In genomic region chr4:83356899-83357661, GRCh38 we compare ENCODE assay signal across 8 cellular contexts. TPM values are rescaled to one million over a fixed set of nuclear protein-coding genes. Genes with fewer than 3 reads are reported as not detected.
DNase-seq lines count a peak whose midpoint lies in the region; ATAC-seq, FAIRE-seq and TF ChIP-seq lines count a peak whose summit lies in the region.

No MANE protein-coding gene starts in this region.

- H3K4me3 ChIP-seq in GM12878 = no peak overlapping the region
- H3K4me3 ChIP-seq in transverse colon = no peak overlapping the region

- H3K27me3 Mint-ChIP-seq in activated naive CD4-positive, alpha-beta T cell treated with anti-CD3 and anti-CD28 coated beads for 36 hours (ENCODE audit: low read depth) = no peaks in the 10 kb centered on the region
- no peaks in the 10 kb centered on the region for H3K27me3 Mint-ChIP-seq in activated naive CD4-positive, alpha-beta T cell treated with anti-CD3 and anti-CD28 coated beads, Interleukin-2, amount 10 ng/mL, durations not matched to agents 7 days and 5 days

- TF ChIP-seq POLR2A in GM12878 (IDR thresholded peaks at IDR 0.05; ENCODE audit: low read depth, low read length) = no peak
- no peak for TF ChIP-seq POLR2A in transverse colon (IDR thresholded peaks at IDR 0.05)
- TF ChIP-seq POLR2A in erythroblast (IDR thresholded peaks at IDR 0.05; ENCODE audit: low read length) = no peak

- H3K4me3 Mint-ChIP-seq in activated naive CD4-positive, alpha-beta T cell treated with anti-CD3 and anti-CD28 coated beads for 36 hours = no peak overlapping the region
- H3K4me3 Mint-ChIP-seq in activated naive CD4-positive, alpha-beta T cell treated with anti-CD3 and anti-CD28 coated beads, Interleukin-2, amount 10 ng/mL, durations not matched to agents 7 days and 5 days = no peak overlapping the region

- intact Hi-C loops in activated naive CD4-positive, alpha-beta T cell treated with anti-CD3 and anti-CD28 coated beads for 36 hours (cut with micrococcal nuclease) = loop anchor here (1.0 to 10.0 kb wide), 12 partner anchors 8 to 1862 kb away; partner anchors contain the start of genes CDS1, COQ2, GPAT3 and HELQ
- intact Hi-C loops in GM12878 (cut with micrococcal nuclease; ENCODE audit: unreplicated experiment) = no loop called here
- intact Hi-C loops in transverse colon (cut with DNase I; ENCODE audit: low total_unique reads) = no loop called here

- in situ Hi-C loops in GM12878 (cut with MboI) (no loop called here), transverse colon (cut with MboI; ENCODE audit: low pct_ligation_motif_present in 1 of 4, low pct_unique_long_range_greater_than_20kb in 1 of 4, low sequenced_read_pairs in 3 of 4) (no loop called here)

- POLR2A ChIA-PET in GM12878 (lab: Charles Lee) = no interaction called here

- no TSS peak for BruUV-seq in GM12878 (replicated peaks; lab: Mats Ljungman, UMichigan)

- no peaks in the 10 kb centered on the region for H3K9me3 ChIP-seq in GM12878 (replicated peaks; ENCODE audit: control insufficient read depth, insufficient read depth, low read length)
- H3K9me3 ChIP-seq in transverse colon = peaks cover 0 to 3% of the 10 kb centered on the region in 2 donors

- H3K79me2 ChIP-seq in GM12878 (ENCODE audit: control insufficient read depth, insufficient read depth, low read length) = no peaks in the 10 kb centered on the region

- H3K27me3 ChIP-seq in GM12878 (replicated peaks in 1 of 2; ENCODE audit: control insufficient read depth in 2 of 2, insufficient read depth in 2 of 2, low read length in 1 of 2) (no peaks in the 10 kb centered on the region), transverse colon (no peaks in the 10 kb centered on the region)

- H3K4me1 ChIP-seq in GM12878 (ENCODE audit: control insufficient read depth, insufficient read depth, low read length) (no peaks in the 10 kb centered on the region), transverse colon (peaks cover 0 to 7% (median 0%) of the 10 kb centered on the region in 4 donors)

- no peak for TF ChIP-seq CTCF in GM12878 (IDR thresholded peaks at IDR 0.05 in 2 of 3, conservative IDR thresholded peaks at IDR 0.05 in 1 of 3; ENCODE audit: control insufficient read depth in 2 of 3, extremely low read depth in 1 of 3, insufficient read depth in 1 of 3, low read depth in 3 of 3, low read length in 3 of 3)
- TF ChIP-seq CTCF in transverse colon (IDR thresholded peaks at IDR 0.05) = no peak

- H3K36me3 Mint-ChIP-seq in activated naive CD4-positive, alpha-beta T cell treated with anti-CD3 and anti-CD28 coated beads for 36 hours (ENCODE audit: low read depth) = no peaks in the 10 kb centered on the region
- no peaks in the 10 kb centered on the region for H3K36me3 Mint-ChIP-seq in activated naive CD4-positive, alpha-beta T cell treated with anti-CD3 and anti-CD28 coated beads, Interleukin-2, amount 10 ng/mL, durations not matched to agents 7 days and 5 days

- H3K9ac ChIP-seq in GM12878 (ENCODE audit: control insufficient read depth, insufficient read depth, low read length) = no peak overlapping the region

- RAD21 ChIA-PET in GM12878 (lab: Charles Lee; ENCODE audit: unreplicated experiment) = interaction anchor here (0.7 kb wide), 1 partner anchor 458 kb away, joined by 3 read pairs; no protein-coding TSS in a partner anchor

- FAIRE-seq in GM12878 (lab: Jason Lieb, UNC) = peak; percentile 87

- no peaks in the 10 kb centered on the region for H3K36me3 ChIP-seq in GM12878 (ENCODE audit: control insufficient read depth in 2 of 2, insufficient read depth in 2 of 2, low read length in 1 of 2)
- H3K36me3 ChIP-seq in transverse colon = no peaks in the 10 kb centered on the region

- SMC1A ChIA-PET in GM12878 (lab: Charles Lee; ENCODE audit: uncharacterized antibody, unreplicated experiment) = interaction anchor here (0.6 to 1.5 kb wide), 4 partner anchors 9 to 25 kb away, joined by 3 to 4 read pairs (median 3); no protein-coding TSS in a partner anchor

- H3K9me3 Mint-ChIP-seq in activated naive CD4-positive, alpha-beta T cell treated with anti-CD3 and anti-CD28 coated beads for 36 hours = peaks cover 5% of the 10 kb centered on the region
- H3K9me3 Mint-ChIP-seq in activated naive CD4-positive, alpha-beta T cell treated with anti-CD3 and anti-CD28 coated beads, Interleukin-2, amount 10 ng/mL, durations not matched to agents 7 days and 5 days = peaks cover 6% of the 10 kb centered on the region

- WGBS in GM12878 (ENCODE audit: insufficient coverage, insufficient replicate concordance, low lambda C conversion rate, missing lambda C conversion rate) = 32% methylated on average over 4 of the region's 4 CpGs
- 47 to 61% methylated on average over 4 of the region's 4 CpGs for WGBS in transverse colon (ENCODE audit: low coverage in 1 of 2), 2 donors

- peaks cover 15% of the 10 kb centered on the region for H3K4me1 Mint-ChIP-seq in activated naive CD4-positive, alpha-beta T cell treated with anti-CD3 and anti-CD28 coated beads for 36 hours (ENCODE audit: low read depth)
- H3K4me1 Mint-ChIP-seq in activated naive CD4-positive, alpha-beta T cell treated with anti-CD3 and anti-CD28 coated beads, Interleukin-2, amount 10 ng/mL, durations not matched to agents 7 days and 5 days = peaks cover 6% of the 10 kb centered on the region

- CTCF ChIA-PET in activated naive CD4-positive, alpha-beta T cell treated with anti-CD3 and anti-CD28 coated beads for 36 hours (lab: Charles Lee) = interaction anchor here (0.5 to 0.8 kb wide), 5 partner anchors 96 to 348 kb away, joined by 3 to 5 read pairs (median 3); partner anchors contain the start of genes HELQ and MRPS18C
- CTCF ChIA-PET in activated naive CD4-positive, alpha-beta T cell treated with anti-CD3 and anti-CD28 coated beads, Interleukin-2, amount 10 ng/mL, durations not matched to agents 7 days and 5 days (lab: Charles Lee) = no interaction called here
- CTCF ChIA-PET in GM12878 (lab: Yijun Ruan, JAX) = interaction anchor here (0.7 to 1.0 kb wide), 3 partner anchors 9 to 152 kb away, joined by 3 to 4 read pairs (median 3); no protein-coding TSS in a partner anchor

- H4K20me1 ChIP-seq in GM12878 (ENCODE audit: control insufficient read depth, insufficient read depth) = no peaks in the 10 kb centered on the region

- H2AFZ ChIP-seq in GM12878 (ENCODE audit: control insufficient read depth, low read depth, low read length) = no peak overlapping the region

- H3K27ac Mint-ChIP-seq in activated naive CD4-positive, alpha-beta T cell treated with anti-CD3 and anti-CD28 coated beads for 36 hours = peak overlapping the region; percentile 62
- H3K27ac Mint-ChIP-seq in activated naive CD4-positive, alpha-beta T cell treated with anti-CD3 and anti-CD28 coated beads, Interleukin-2, amount 10 ng/mL, durations not matched to agents 7 days and 5 days = no peak overlapping the region

- H3K27ac ChIP-seq in GM12878 (ENCODE audit: control insufficient read depth, insufficient read depth) (no peak overlapping the region), transverse colon (no peak overlapping the region)

- no peak for TF ChIP-seq RAD21 in GM12878 (IDR thresholded peaks at IDR 0.05; ENCODE audit: insufficient read depth, low read depth, low read length)

- H3K4me2 ChIP-seq in GM12878 (ENCODE audit: control insufficient read depth, insufficient read depth) = no peak overlapping the region

- ATAC-seq in HG03558 (IDR thresholded peaks at IDR 0.05; ENCODE audit: extremely low read depth, unreplicated experiment) = peak; percentile 67
- peak; percentile 89 for ATAC-seq in GM12878

- TF ChIP-seq EP300 in GM12878 (IDR thresholded peaks at IDR 0.05; ENCODE audit: borderline replicate concordance in 1 of 2, control insufficient read depth in 1 of 2, low read depth in 2 of 2, low read length in 2 of 2) (no peak), transverse colon (IDR thresholded peaks at IDR 0.05; ENCODE audit: low read depth) (no peak)

- DNase-seq in activated naive CD4-positive, alpha-beta T cell treated with anti-CD3 and anti-CD28 coated beads for 36 hours = peak; percentile 63
- DNase-seq in activated naive CD4-positive, alpha-beta T cell treated with anti-CD3 and anti-CD28 coated beads, Interleukin-2, amount 10 ng/mL, durations not matched to agents 7 days and 5 days = no peak
- DNase-seq in GM12878 (ENCODE audit: low read depth, low spot score) = no peak
- DNase-seq in non-pigmented ciliary epithelial cell (ENCODE audit: low read depth) = peak; percentile 89
- DNase-seq in transverse colon = no peak
- DNase-seq in erythroblast (lab: John Stamatoyannopoulos, UW) = no peak
- DNase-seq in middle frontal gyrus (ENCODE audit: extremely low spot score, low spot score) = no peak

TF ChIP-seq in GM12878, 131 proteins besides CTCF, POLR2A, EP300 and RAD21 (continues in another document):
- TF ChIP-seq, protein P1, sequence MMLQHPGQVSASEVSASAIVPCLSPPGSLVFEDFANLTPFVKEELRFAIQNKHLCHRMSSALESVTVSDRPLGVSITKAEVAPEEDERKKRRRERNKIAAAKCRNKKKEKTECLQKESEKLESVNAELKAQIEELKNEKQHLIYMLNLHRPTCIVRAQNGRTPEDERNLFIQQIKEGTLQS (IDR thresholded peaks at IDR 0.05; ENCODE audit: borderline replicate concordance, extremely low read depth, low read depth, low read length) = no peak
- no peak for TF ChIP-seq MXI1 (IDR thresholded peaks at IDR 0.05; ENCODE audit: low read depth, low read length)
- TF ChIP-seq NR2C2 (IDR thresholded peaks at IDR 0.05; ENCODE audit: borderline replicate concordance, control insufficient read depth, insufficient read length, low read depth) = no peak

RNA-seq across cellular contexts. Expression of gene HPSE, which starts 22.4 kb away (rescaled TPM):
- 10 to 100 TPM; 13.5 to 16.1 TPM for total RNA-seq in activated naive CD4-positive, alpha-beta T cell treated with anti-CD3 and anti-CD28 coated beads for 36 hours
- total RNA-seq in GM12878 (2013; cell fraction: nucleolus; rRNA removed) = not detected in 2 replicates
- total RNA-seq in GM12878 (2014; rRNA removed) (0.44 and 0.51 TPM in 2 replicates), GM12878 (2014; rRNA removed; fragmentation: Illumina TruSeq; extraction: Trizol) (0.40 and 0.55 TPM in 2 replicates), GM12878 (2021) (0.67 and 0.85 TPM in 2 replicates), transverse colon (1 to 10 TPM in 3 of 4 donors, under 1 TPM in 1; 0.75 to 5.4 (median 4.3) TPM)
- 0.10 TPM for polyA plus RNA-seq in GM12878 (2011; ENCODE audit: low read depth)
- polyA plus RNA-seq in GM12878 (2011; rRNA removed) (0.60 and 0.98 TPM in 2 replicates), GM12878 (2014; fragmentation: Illumina TruSeq; extraction: Trizol) (0.51 and 0.65 TPM in 2 replicates), GM12878 (2014; fragmentation: Nextera tagmentation; extraction: Ambion mirVana) (under 1 TPM; 0.16 to 0.29 TPM), GM12878 (2014; rRNA removed) (0.47 and 0.56 TPM in 2 replicates), GM12878 (2016; fragmentation: Nextera tagmentation; extraction: Ambion mirVana) (under 1 TPM; 0.88 to 0.89 TPM)
- 0.37 and 0.48 TPM in 2 replicates for polyA plus RNA-seq in GM12878 (2011; cell fraction: cytosol; rRNA removed)
- polyA plus RNA-seq in GM12878 (2011; cell fraction: nucleus; rRNA removed) = 0.35 and 0.39 TPM in 2 replicates
- 0.22 and 0.39 TPM in 2 replicates for polyA plus RNA-seq in GM12878 (2012)
- 0.88 and 1.0 TPM in 2 replicates for polyA minus RNA-seq in GM12878 (2011; rRNA and poly(A)+ RNA removed)
- 0.27 TPM in 1 of 2 replicates, not detected in the other for polyA minus RNA-seq in GM12878 (2011; cell fraction: cytosol; rRNA and poly(A)+ RNA removed)
- polyA minus RNA-seq in GM12878 (2011; cell fraction: nucleus; rRNA and poly(A)+ RNA removed) = 0.12 and 0.38 TPM in 2 replicates

Comparison
In these comparisons a context has a peak if more than half of its experiments do, and no peak if none do; other contexts are left out.
1. DNase-seq: peak in activated naive CD4-positive, alpha-beta T cell treated with anti-CD3 and anti-CD28 coated beads for 36 hours (single experiment) and non-pigmented ciliary epithelial cell (single experiment); none in activated naive CD4-positive, alpha-beta T cell treated with anti-CD3 and anti-CD28 coated beads, Interleukin-2, amount 10 ng/mL, durations not matched to agents 7 days and 5 days (single experiment), GM12878 (single experiment), transverse colon (single experiment), erythroblast (0 of 2) and middle frontal gyrus (single experiment).